Comparison of ENCODE assay signal across 22 cellular contexts in genomic region chr1:3699596-3699995, GRCh38. TPM values are rescaled to one million over a fixed set of nuclear protein-coding genes. Genes with fewer than 3 reads are reported as not detected.
DNase-seq lines count a peak whose midpoint lies in the region; ATAC-seq and TF ChIP-seq lines count a peak whose summit lies in the region.
"Had no signal": no experiment of that assay in that cellular context is flagged by ENCODE, and none has a peak within 500 bp of the region (broad histone marks: within the 10 kb centered on the region; RNA-seq: fewer than 3 reads in every experiment).

No MANE protein-coding gene starts in this region.

- TF ChIP-seq CTCF in Loucy (conservative IDR thresholded peaks at IDR 0.05; ENCODE audit: low read length) (no peak), foreskin keratinocyte (conservative IDR thresholded peaks at IDR 0.05) (no peak), heart left ventricle (IDR thresholded peaks at IDR 0.05) (no peak)

- no peak overlapping the region for H3K4me3 ChIP-seq in BLaER1
- no peak overlapping the region for H3K4me3 ChIP-seq in Loucy (ENCODE audit: low read length, poor library complexity, severe bottlenecking)
- H3K4me3 ChIP-seq in skin epidermis = no peak overlapping the region
- H3K4me3 ChIP-seq in heart left ventricle = no peak overlapping the region
- H3K4me3 ChIP-seq: GM23338, SJCRH30 had no signal

- intact Hi-C loops in heart left ventricle (cut with DNase I) = loop anchor here in 1 of 10 donors (5.0 kb wide), 1 partner anchor 103 kb away; no protein-coding TSS in a partner anchor

- WGBS in heart left ventricle, 4 donors = 42 to 51% (median 45%) methylated on average over 18 of the region's 18 CpGs

- peak overlapping the region; percentile 39 for H3K4me2 ChIP-seq in BLaER1
- no peak overlapping the region for H3K4me2 ChIP-seq in Loucy (ENCODE audit: low read depth, low read length, poor library complexity, severe bottlenecking)
- H3K4me2 ChIP-seq: GM23338 had no signal

- H3K4me1 ChIP-seq in BLaER1 = peaks cover 89% of the 10 kb centered on the region
- peaks cover 30% of the 10 kb centered on the region for H3K4me1 ChIP-seq in Loucy (ENCODE audit: insufficient read depth, low read length, poor library complexity, severe bottlenecking)
- peaks cover 25% of the 10 kb centered on the region for H3K4me1 ChIP-seq in foreskin keratinocyte
- H3K4me1 ChIP-seq in heart left ventricle = peaks cover 0 to 6% (median 0%) of the 10 kb centered on the region in 12 donors

- TF ChIP-seq POLR2A in heart left ventricle (IDR thresholded peaks at IDR 0.05) = no peak

- no peak overlapping the region for H2AFZ ChIP-seq in Loucy (ENCODE audit: low read length)
- H2AFZ ChIP-seq: GM23338 had no signal

- peaks cover 6% of the 10 kb centered on the region; the same call in 1 of the 2 replicates for H3K27me3 ChIP-seq in BLaER1
- H3K27me3 ChIP-seq in Loucy (ENCODE audit: insufficient read depth, low read length, poor library complexity, severe bottlenecking) = no peaks in the 10 kb centered on the region
- no peaks in the 10 kb centered on the region for H3K27me3 ChIP-seq in foreskin keratinocyte
- peaks cover 0 to 56% (median 5%) of the 10 kb centered on the region in 9 donors for H3K27me3 ChIP-seq in heart left ventricle
- H3K27me3 ChIP-seq: SJCRH30 had no signal

- H3K36me3 ChIP-seq in BLaER1 = no peaks in the 10 kb centered on the region
- H3K36me3 ChIP-seq in Loucy (ENCODE audit: insufficient read depth, low read length) = no peaks in the 10 kb centered on the region
- H3K36me3 ChIP-seq in heart left ventricle = no peaks in the 10 kb centered on the region
- H3K36me3 ChIP-seq: SJCRH30 had no signal

- DNase-seq in foreskin keratinocyte = no peak
- no peak for DNase-seq in heart left ventricle
- no peak for DNase-seq in effector CD8-positive, alpha-beta T cell (lab: John Stamatoyannopoulos, UW)
- DNase-seq: CD4-positive, alpha-beta T cell; HCEC 1CT; NCI-H1092 treated with DMSO at 0.1 percent for 48 hours; NCI-H1436; NCI-H187; NCI-H2081 treated with DMSO at 0.1 percent for 48 hours; NCI-H524; NCI-H774; SJCRH30 had no signal

- peak; percentile 2 for ATAC-seq in foreskin keratinocyte
- ATAC-seq in HG03565 (IDR thresholded peaks at IDR 0.05; ENCODE audit: unreplicated experiment) = no peak
- ATAC-seq in heart left ventricle = no peak
- ATAC-seq: GM23338, Right ventricle myocardium inferior, SK-N-SH treated with all-trans-retinoic acid at 6 μM for 48 hours had no signal

- H3K9ac ChIP-seq in BLaER1 (no peak overlapping the region), Loucy (ENCODE audit: low read depth, low read length, poor library complexity, severe bottlenecking) (peak overlapping the region; percentile 28)

- no peaks in the 10 kb centered on the region for H3K79me2 ChIP-seq in Loucy (ENCODE audit: insufficient read depth, low read length)

- H3K27ac ChIP-seq in BLaER1 (no peak overlapping the region), foreskin keratinocyte (peak overlapping the region; percentile 44), skin epidermis (peak overlapping the region in 14 of 21 experiments; percentile 7 to 80 (median 39)), heart left ventricle (no peak overlapping the region)
- H3K27ac ChIP-seq: SJCRH30 had no signal

- H3K9me2 ChIP-seq in Loucy (replicated peaks; ENCODE audit: low read depth, low read length) = no peaks in the 10 kb centered on the region

- no peaks in the 10 kb centered on the region for H3K9me3 ChIP-seq in BLaER1
- H3K9me3 ChIP-seq in Loucy (ENCODE audit: insufficient read depth, low read depth, low read length) = no peaks in the 10 kb centered on the region
- no peaks in the 10 kb centered on the region for H3K9me3 ChIP-seq in heart left ventricle
- H3K9me3 ChIP-seq: SJCRH30 had no signal

- peaks cover 12% of the 10 kb centered on the region; the same call in 1 of the 2 replicates for H3F3A ChIP-seq in Loucy (ENCODE audit: low read depth)

- no peaks in the 10 kb centered on the region for H4K20me1 ChIP-seq in BLaER1
- no peaks in the 10 kb centered on the region for H4K20me1 ChIP-seq in Loucy (ENCODE audit: insufficient read depth, low read length, poor library complexity, severe bottlenecking)

RNA-seq across cellular contexts. Expression of gene TP73, which starts 47.3 kb away (rescaled TPM):
- total RNA-seq in foreskin keratinocyte (0.58 and 0.78 TPM in 2 replicates), heart left ventricle (under 1 TPM in 3 of 9 donors, not detected in 6; 0.15 to 0.53 (median 0.19) TPM)
- polyA plus RNA-seq in foreskin keratinocyte (0.44 and 0.59 TPM in 2 replicates), heart left ventricle (under 1 TPM; 0.01 to 0.11 TPM)
- total RNA-seq: CD4-positive, alpha-beta T cell had no signal
- polyA plus RNA-seq: BJ had no signal

RNA-seq across cellular contexts. Expression of gene WRAP73, which starts 49.7 kb away (rescaled TPM):
- total RNA-seq in foreskin keratinocyte (17.2 and 18.1 TPM in 2 replicates), heart left ventricle (10 to 100 TPM in 6 of 9 donors, 1 to 10 TPM in 3; 8.5 to 21.6 (median 11.3) TPM)
- polyA plus RNA-seq in foreskin keratinocyte (21.8 and 26.0 TPM in 2 replicates), heart left ventricle (10 to 100 TPM in 1 of 2 donors, 1 to 10 TPM in 1; 9.3 to 18.0 TPM)

RNA-seq across cellular contexts. Expression of gene CCDC27, which starts 52.7 kb away (rescaled TPM):
- total RNA-seq in foreskin keratinocyte = not detected in 2 replicates
- not detected in 2 replicates for polyA plus RNA-seq in foreskin keratinocyte
- total RNA-seq in heart left ventricle = not detected
- polyA plus RNA-seq in heart left ventricle = not detected
- total RNA-seq: A172; CD4-positive, alpha-beta T cell; HT-29; Right ventricle myocardium inferior; SJCRH30 had no signal
- polyA plus RNA-seq: BJ had no signal

Comparison
In these comparisons a context has a peak if more than half of its experiments do, and no peak if none do; other contexts are left out.
1. H3K27ac ChIP-seq: peak in foreskin keratinocyte (single experiment) and skin epidermis (14 of 21); none in BLaER1 (single experiment) and heart left ventricle (0 of 12).